ENCODE assay signal across 8 cellular contexts in genomic region chr9:97982719-97983523, GRCh38. TPM values are rescaled to one million over a fixed set of nuclear protein-coding genes. Genes with fewer than 3 reads are reported as not detected.
DNase-seq lines count a peak whose midpoint lies in the region; ATAC-seq and TF ChIP-seq lines count a peak whose summit lies in the region.

ANP32B (plus strand) TSS chr9:97983341; CDS start chr9:97983556, 215 bp downstream.

- peak within 1 kb of the TSS; percentile 85 for H3K4me3 ChIP-seq in Karpas-422 (ENCODE audit: low read length)

- ATAC-seq in GM21786 (IDR thresholded peaks at IDR 0.05; ENCODE audit: unreplicated experiment): peak; percentile 68
- peak; percentile 88 for ATAC-seq in stimulated activated naive CD8-positive, alpha-beta T cell treated with anti-CD3 and anti-CD28 coated beads, Interleukin-15, Interleukin-2, amounts not matched to agents 100 U/mL and 50 U/mL, for 24 hours

- H3K9me2 ChIP-seq in Karpas-422 (replicated peaks; ENCODE audit: insufficient read depth, low read length): no peaks in the 10 kb centered on the region

- H3K27me3 Mint-ChIP-seq in activated T-helper 2 cell treated with anti-CD3 and anti-CD28 coated beads, Interferon-gamma antibody, Interleukin-2, Interleukin-4, amounts not matched to agents 10 μg/mL and 5 μg/mL and 100 μg/mL, durations not matched to agents 14 hours and 24 hours and 36 hours (ENCODE audit: low read depth): no peaks in the 10 kb centered on the region
- no peaks in the 10 kb centered on the region for H3K27me3 Mint-ChIP-seq in nephron (ENCODE audit: low read depth)

- no peaks in the 10 kb centered on the region; the same call in 1 of the 2 replicates for H4K20me1 ChIP-seq in Karpas-422 (ENCODE audit: insufficient read depth, low read depth, low read length)

- H2AFZ ChIP-seq in Karpas-422 (ENCODE audit: low read length): no peak within 1 kb of the TSS

- peak within 1 kb of the TSS; percentile 80 for H3K27ac Mint-ChIP-seq in activated T-helper 2 cell treated with anti-CD3 and anti-CD28 coated beads, Interferon-gamma antibody, Interleukin-2, Interleukin-4, amounts not matched to agents 10 μg/mL and 5 μg/mL and 100 μg/mL, durations not matched to agents 14 hours and 24 hours and 36 hours
- H3K27ac Mint-ChIP-seq in nephron: peak within 1 kb of the TSS; percentile 46 to 89 (median 74)

- peaks cover 27% of the 10 kb centered on the region for H3K4me1 Mint-ChIP-seq in activated T-helper 2 cell treated with anti-CD3 and anti-CD28 coated beads, Interferon-gamma antibody, Interleukin-2, Interleukin-4, amounts not matched to agents 10 μg/mL and 5 μg/mL and 100 μg/mL, durations not matched to agents 14 hours and 24 hours and 36 hours (ENCODE audit: low read depth)
- peaks cover 45% of the 10 kb centered on the region for H3K4me1 Mint-ChIP-seq in nephron

- no peaks in the 10 kb centered on the region for H3K9me3 Mint-ChIP-seq in activated T-helper 2 cell treated with anti-CD3 and anti-CD28 coated beads, Interferon-gamma antibody, Interleukin-2, Interleukin-4, amounts not matched to agents 10 μg/mL and 5 μg/mL and 100 μg/mL, durations not matched to agents 14 hours and 24 hours and 36 hours
- H3K9me3 Mint-ChIP-seq in nephron: no peaks in the 10 kb centered on the region

- H3K4me1 ChIP-seq in Karpas-422 (ENCODE audit: low read length): peaks cover 49% of the 10 kb centered on the region

- peaks cover 39% of the 10 kb centered on the region for H3K79me2 ChIP-seq in Karpas-422 (ENCODE audit: low read length)

- intact Hi-C loops in activated T-helper 2 cell treated with anti-CD3 and anti-CD28 coated beads, Interferon-gamma antibody, Interleukin-2, Interleukin-4, amounts not matched to agents 10 μg/mL and 5 μg/mL and 100 μg/mL, durations not matched to agents 14 hours and 24 hours and 36 hours (cut with micrococcal nuclease): loop anchor here (1.0 to 5.0 kb wide), 3 partner anchors 61 to 119 kb away; partner anchors contain the start of genes NANS and TRMO

- no peaks in the 10 kb centered on the region for H3K9me3 ChIP-seq in Karpas-422 (ENCODE audit: low read length)

- H3K36me3 ChIP-seq in Karpas-422 (ENCODE audit: insufficient read depth, low read length): no peaks in the 10 kb centered on the region

- peak within 1 kb of the TSS; percentile 84 for H3K4me3 Mint-ChIP-seq in activated T-helper 2 cell treated with anti-CD3 and anti-CD28 coated beads, Interferon-gamma antibody, Interleukin-2, Interleukin-4, amounts not matched to agents 10 μg/mL and 5 μg/mL and 100 μg/mL, durations not matched to agents 14 hours and 24 hours and 36 hours (ENCODE audit: low read depth)
- H3K4me3 Mint-ChIP-seq in nephron: peak within 1 kb of the TSS; percentile 79 to 85 (median 82)

- peaks cover 14% of the 10 kb centered on the region for H3K36me3 Mint-ChIP-seq in activated T-helper 2 cell treated with anti-CD3 and anti-CD28 coated beads, Interferon-gamma antibody, Interleukin-2, Interleukin-4, amounts not matched to agents 10 μg/mL and 5 μg/mL and 100 μg/mL, durations not matched to agents 14 hours and 24 hours and 36 hours (ENCODE audit: low read depth)
- H3K36me3 Mint-ChIP-seq in nephron (ENCODE audit: low read depth): no peaks in the 10 kb centered on the region

- no peaks in the 10 kb centered on the region for H3K27me3 ChIP-seq in Karpas-422 (ENCODE audit: low read length)

- peak within 1 kb of the TSS; percentile 96 for H3K9ac ChIP-seq in Karpas-422 (ENCODE audit: low read length)

- H3K4me2 ChIP-seq in Karpas-422 (ENCODE audit: low read depth, low read length, poor library complexity, severe bottlenecking): peak within 1 kb of the TSS; percentile 89

- peak; percentile 87 to 97 (median 94) for TF ChIP-seq CTCF in nephron (IDR thresholded peaks at IDR 0.05; ENCODE audit: unreplicated experiment in 3 of 3)

- peak within 1 kb of the TSS; percentile 94 for H3K27ac ChIP-seq in Karpas-422 (ENCODE audit: low read length)

- peak; percentile 94 for DNase-seq in EH (ENCODE audit: low read depth)
- DNase-seq in Karpas-422: peak; percentile 97
- DNase-seq in RPMI8226: peak; percentile 90
- peak; percentile 93 for DNase-seq in activated T-helper 2 cell treated with anti-CD3 and anti-CD28 coated beads, Interferon-gamma antibody, Interleukin-2, Interleukin-4, amounts not matched to agents 10 μg/mL and 5 μg/mL and 100 μg/mL, durations not matched to agents 14 hours and 24 hours and 36 hours (ENCODE audit: low spot score)
- DNase-seq in fibroblast of peridontal ligament (ENCODE audit: extremely low read depth): peak; percentile 83
- peak; percentile 96 for DNase-seq in stimulated activated naive CD8-positive, alpha-beta T cell treated with anti-CD3 and anti-CD28 coated beads, Interleukin-15, Interleukin-2, amounts not matched to agents 100 U/mL and 50 U/mL, for 24 hours

RNA-seq across cellular contexts. Expression of gene ANP32B, which starts in this region (rescaled TPM):
- total RNA-seq in Karpas-422 (2014; rRNA removed; shearing (Covaris generic); ENCODE audit: low replicate concordance): 29.1 and 76.3 TPM in 2 replicates
- 307 and 323 TPM in 2 replicates for total RNA-seq in activated T-helper 2 cell treated with anti-CD3 and anti-CD28 coated beads, Interferon-gamma antibody, Interleukin-2, Interleukin-4, amounts not matched to agents 10 μg/mL and 5 μg/mL and 100 μg/mL, durations not matched to agents 14 hours and 24 hours and 36 hours

Comparison
In these comparisons a context has a peak if more than half of its experiments do, and no peak if none do; other contexts are left out.
1. Peak in every context shown above with its lines: DNase-seq, ATAC-seq, H3K4me3 ChIP-seq and H3K27ac ChIP-seq.